ENCODE assay signal across 1 cellular context in the genomic region with DNA sequence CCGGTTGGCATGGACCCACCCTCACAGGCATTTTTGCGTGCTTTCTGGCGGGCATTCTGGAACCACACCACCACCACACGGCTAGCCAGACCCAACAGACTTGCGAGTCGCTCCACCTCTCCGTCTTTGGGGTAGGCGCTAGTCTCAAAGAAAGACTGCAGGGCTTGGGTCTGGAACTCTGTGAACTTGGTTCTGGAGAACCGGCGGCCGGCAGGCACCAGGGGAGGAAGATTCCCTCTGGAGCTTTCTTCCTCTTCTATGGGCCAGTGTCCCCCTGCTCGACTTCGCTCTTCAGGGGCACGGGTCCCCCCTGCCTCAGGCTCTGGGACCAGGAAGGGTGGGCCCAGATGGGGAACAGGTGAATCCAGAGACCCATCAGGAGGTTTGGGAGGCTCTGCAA.
TF ChIP-seq lines count a peak whose summit lies in the region.

No MANE protein-coding gene starts in this region.

TF ChIP-seq in H1, 55 proteins besides CTCF, POLR2A, EP300 and RAD21:
- no peak for TF ChIP-seq RBBP5 (IDR thresholded peaks at IDR 0.05; ENCODE audit: borderline replicate concordance, low read depth, low read length)
- TF ChIP-seq BCL11A (IDR thresholded peaks at IDR 0.05; ENCODE audit: low read depth in 2 of 2, low read length in 2 of 2), result no peak
- TF ChIP-seq TBP (IDR thresholded peaks at IDR 0.05; ENCODE audit: low read depth, low read length), result no peak
- TF ChIP-seq SIN3A (conservative IDR thresholded peaks at IDR 0.05 in 1 of 2, IDR thresholded peaks at IDR 0.05 in 1 of 2; ENCODE audit: low read depth in 1 of 2, low read length in 2 of 2), result no peak
- TF ChIP-seq CREB1 (IDR thresholded peaks at IDR 0.05), result no peak
- no peak for TF ChIP-seq ATF3 (IDR thresholded peaks at IDR 0.05; ENCODE audit: insufficient read depth, low read depth, low read length)
- no peak for TF ChIP-seq CTBP2 (IDR thresholded peaks at IDR 0.05; ENCODE audit: borderline replicate concordance, insufficient read depth, insufficient read length, low read length)
- TF ChIP-seq POLR2AphosphoS5 (IDR thresholded peaks at IDR 0.05; ENCODE audit: low read depth, low read length), result no peak
- TF ChIP-seq RFX5 (IDR thresholded peaks at IDR 0.05; ENCODE audit: borderline replicate concordance, low read depth, low read length), result no peak
- no peak for TF ChIP-seq EGR1 (IDR thresholded peaks at IDR 0.05; ENCODE audit: borderline replicate concordance, low read depth, low read length)
- TF ChIP-seq EZH2 (IDR thresholded peaks at IDR 0.05; ENCODE audit: low read depth, low read length, severe bottlenecking), result no peak
- no peak for TF ChIP-seq POU5F1 (IDR thresholded peaks at IDR 0.05; ENCODE audit: low read depth, low read length)
- TF ChIP-seq ATF2 (IDR thresholded peaks at IDR 0.05; ENCODE audit: low read length), result no peak
- no peak for TF ChIP-seq GTF2F1 (IDR thresholded peaks at IDR 0.05; ENCODE audit: borderline replicate concordance, low read depth, low read length)
